9 cellular contexts compared by ENCODE assay signal in the genomic region with DNA sequence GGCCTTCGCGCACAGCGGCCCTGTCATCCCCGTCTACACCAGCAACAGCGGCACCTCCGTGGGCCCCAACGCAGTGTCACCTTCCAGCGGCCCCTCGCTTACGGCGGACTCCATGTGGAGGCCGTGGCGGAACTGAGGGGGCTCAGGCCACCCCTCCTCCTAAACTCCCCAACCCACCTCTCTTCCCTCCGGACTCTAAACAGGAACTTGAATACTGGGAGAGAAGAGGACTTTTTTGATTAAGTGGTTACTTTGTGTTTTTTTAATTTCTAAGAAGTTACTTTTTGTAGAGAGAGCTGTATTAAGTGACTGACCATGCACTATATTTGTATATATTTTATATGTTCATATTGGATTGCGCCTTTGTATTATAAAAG. TPM values are rescaled to one million over a fixed set of nuclear protein-coding genes. Genes with fewer than 3 reads are reported as not detected.
A peak's percentile ranks its signal among the peaks of the same experiment; 100 is the strongest.
DNase-seq lines count a peak whose midpoint lies in the region; ATAC-seq and TF ChIP-seq lines count a peak whose summit lies in the region.
"Had no signal": no experiment of that assay in that cellular context is flagged by ENCODE, and none has a peak within 500 bp of the region (broad histone marks: within the 10 kb centered on the region; RNA-seq: fewer than 3 reads in every experiment).

No MANE protein-coding gene starts in this region.

- TF ChIP-seq CTCF in BE2C (IDR thresholded peaks at IDR 0.05; ENCODE audit: low read depth, low read length) (no peak), LNCaP clone FGC (IDR thresholded peaks at IDR 0.05; ENCODE audit: control insufficient read depth, extremely low read depth, insufficient read depth) (no peak), nephron (IDR thresholded peaks at IDR 0.05; ENCODE audit: unreplicated experiment in 3 of 3) (peak in 1 of 3 experiments; percentile 5)

- H3K4me1 Mint-ChIP-seq in dendritic cell treated with granulocyte-macrophage colony-stimulating factor and Interleukin-4, amounts not matched to agents 40 ng/mL and 50 ng/mL, for 4 days (ENCODE audit: low read depth), result peaks cover 42% of the 10 kb centered on the region
- peaks cover 32% of the 10 kb centered on the region for H3K4me1 Mint-ChIP-seq in nephron

- peaks cover 18% of the 10 kb centered on the region for H3K4me1 ChIP-seq in BE2C

- H3K27me3 ChIP-seq in BE2C, result no peaks in the 10 kb centered on the region

- intact Hi-C loops in dendritic cell treated with granulocyte-macrophage colony-stimulating factor and Interleukin-4, amounts not matched to agents 40 ng/mL and 50 ng/mL, for 4 days (cut with micrococcal nuclease), result loop anchor here (5.0 kb wide), 2 partner anchors 166 to 351 kb away; no protein-coding TSS in a partner anchor

- ATAC-seq in GM18502 (IDR thresholded peaks at IDR 0.05; ENCODE audit: poor library complexity, unreplicated experiment), result no peak

- no peak for DNase-seq in BE2C
- no peak for DNase-seq in LNCaP clone FGC (ENCODE audit: low read depth)
- no peak for DNase-seq in NCI-H524 treated with DMSO at 0.1 percent for 48 hours (lab: John Stamatoyannopoulos, UW)
- no peak for DNase-seq in stimulated activated CD4-positive, alpha-beta T cell treated with anti-CD3 and anti-CD28 coated beads, Interleukin-15, amount 100 ng/mL, for 24 hours
- no peak for DNase-seq in SIG-M5 treated with dmso at 0.1 percent for 504 hours (lab: John Stamatoyannopoulos, UW; ENCODE audit: unreplicated experiment)

- H3K4me3 ChIP-seq in BE2C (ENCODE audit: low read depth, low read length) (peak overlapping the region; percentile 74), LNCaP clone FGC (ENCODE audit: low read depth, low read length) (peak overlapping the region; percentile 60)

- no peaks in the 10 kb centered on the region for H3K9me3 Mint-ChIP-seq in dendritic cell treated with granulocyte-macrophage colony-stimulating factor and Interleukin-4, amounts not matched to agents 40 ng/mL and 50 ng/mL, for 4 days
- no peaks in the 10 kb centered on the region for H3K9me3 Mint-ChIP-seq in nephron

- H3K4me3 Mint-ChIP-seq in dendritic cell treated with granulocyte-macrophage colony-stimulating factor and Interleukin-4, amounts not matched to agents 40 ng/mL and 50 ng/mL, for 4 days, result peak overlapping the region; percentile 70
- peak overlapping the region; percentile 90 to 94 (median 93) for H3K4me3 Mint-ChIP-seq in nephron

- no peaks in the 10 kb centered on the region for H3K36me3 ChIP-seq in BE2C

- H3K27ac Mint-ChIP-seq in dendritic cell treated with granulocyte-macrophage colony-stimulating factor and Interleukin-4, amounts not matched to agents 40 ng/mL and 50 ng/mL, for 4 days, result peak overlapping the region; percentile 53
- peak overlapping the region; percentile 87 to 96 (median 92) for H3K27ac Mint-ChIP-seq in nephron

- no peaks in the 10 kb centered on the region for H3K9me3 ChIP-seq in BE2C
- H3K9me3 ChIP-seq: mucosa of descending colon had no signal

- peaks cover 76% of the 10 kb centered on the region for H3K27me3 Mint-ChIP-seq in dendritic cell treated with granulocyte-macrophage colony-stimulating factor and Interleukin-4, amounts not matched to agents 40 ng/mL and 50 ng/mL, for 4 days
- peaks cover 4% of the 10 kb centered on the region for H3K27me3 Mint-ChIP-seq in nephron (ENCODE audit: low read depth)

- no peaks in the 10 kb centered on the region for H3K36me3 Mint-ChIP-seq in dendritic cell treated with granulocyte-macrophage colony-stimulating factor and Interleukin-4, amounts not matched to agents 40 ng/mL and 50 ng/mL, for 4 days (ENCODE audit: low read depth)
- peaks cover 17% of the 10 kb centered on the region for H3K36me3 Mint-ChIP-seq in nephron (ENCODE audit: low read depth)

RNA-seq across cellular contexts. Expression of a gene that starts 2.1 kb away (rescaled TPM):
- 15.3 TPM for polyA plus RNA-seq in BE2C (2012; ENCODE audit: insufficient read depth, insufficient read length, low read depth)
